1 cellular context compared by ENCODE assay signal in the genomic region with DNA sequence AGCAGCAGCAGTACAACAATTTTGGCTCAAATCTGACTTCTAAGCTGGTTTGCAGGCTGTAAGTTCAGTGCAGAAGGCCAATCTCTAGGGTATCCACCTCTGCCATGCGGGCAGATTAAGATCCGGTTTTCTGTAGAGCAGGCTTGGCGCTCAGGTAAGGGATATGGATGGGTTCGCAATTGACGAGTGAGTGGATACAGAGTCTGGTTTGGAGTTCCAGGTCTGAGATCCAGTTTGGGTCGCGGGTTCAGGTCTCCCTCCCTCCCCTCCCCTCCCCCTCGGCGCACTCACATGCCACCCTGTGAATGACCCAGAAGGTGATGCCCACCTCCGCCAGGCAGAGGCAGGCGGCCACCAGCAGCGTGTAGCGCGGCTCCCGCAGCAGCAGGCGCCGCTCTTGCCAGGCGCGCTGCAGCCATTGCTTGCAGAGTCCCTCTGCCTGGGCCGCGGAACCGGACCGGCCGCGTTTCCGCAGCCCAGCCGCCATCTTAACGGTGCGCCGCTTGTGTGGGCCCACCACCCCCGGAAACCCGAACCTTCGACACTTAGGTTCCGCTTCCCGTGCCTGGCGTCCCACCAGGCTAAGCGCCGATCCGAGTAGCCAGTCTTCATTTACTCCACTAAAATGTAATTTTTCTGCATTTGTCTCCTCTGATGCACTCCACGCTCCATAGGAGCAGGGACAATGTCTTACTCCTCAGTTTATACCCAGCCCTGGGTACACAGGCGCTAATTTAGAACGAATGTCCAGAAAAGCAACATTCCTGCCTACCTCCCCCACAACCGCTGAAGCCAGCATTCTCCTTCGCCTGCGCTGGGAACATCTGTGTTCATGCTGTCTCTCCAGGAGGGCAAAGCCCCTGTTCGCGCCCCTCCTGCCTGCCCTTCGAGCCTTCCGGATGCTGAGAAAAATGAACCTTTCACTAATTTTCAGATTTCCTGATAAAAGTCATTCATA.
TF ChIP-seq lines count a peak whose summit lies in the region.

Gene ALG3, minus strand, starts transcription at position 509 of the 958 bp plus-strand sequence. Its CDS starts 22 bp downstream, at position 487.

TF ChIP-seq in K562, 482 proteins besides CTCF, POLR2A, EP300 and RAD21 (continued from another document and continues in another):
- TF ChIP-seq ZNF134 (CRISPR knock-in tag; conservative IDR thresholded peaks at IDR 0.05) (no peak), GATA2 (CRISPR knock-in tag; IDR thresholded peaks at IDR 0.05) (0 out of 2 replicates have a peak, but pooled peaks have one; percentile 26), ZBTB5 (IDR thresholded peaks at IDR 0.05) (no peak), MCM3 (IDR thresholded peaks at IDR 0.05) (no peak), RHOXF2B (CRISPR knock-in tag; conservative IDR thresholded peaks at IDR 0.05) (no peak), ZFP1 (CRISPR knock-in tag; IDR thresholded peaks at IDR 0.05) (no peak), CEBPG (CRISPR knock-in tag; IDR thresholded peaks at IDR 0.05) (no peak), CEBPG (tag; conservative IDR thresholded peaks at IDR 0.05 in 1 of 2, IDR thresholded peaks at IDR 0.05 in 1 of 2) (no peak), HDAC2 (IDR thresholded peaks at IDR 0.05) (no peak; the same call in 1 of the 2 replicates), KAT7 (CRISPR knock-in tag; IDR thresholded peaks at IDR 0.05; ENCODE audit: borderline replicate concordance) (peak; percentile 94), ZNF408 (CRISPR knock-in tag; IDR thresholded peaks at IDR 0.05; ENCODE audit: low read depth) (no peak), NFIX (CRISPR knock-in tag; IDR thresholded peaks at IDR 0.05; ENCODE audit: low read depth) (no peak), NR3C1 (CRISPR knock-in tag; IDR thresholded peaks at IDR 0.05) (no peak), ETV6 (IDR thresholded peaks at IDR 0.05; ENCODE audit: borderline replicate concordance in 1 of 2, low read depth in 2 of 2, low read length in 1 of 2) (no peak; a peak in 2 of 4 replicates), ETV6 (CRISPR knock-in tag; IDR thresholded peaks at IDR 0.05; ENCODE audit: borderline replicate concordance) (no peak), SRF (CRISPR knock-in tag; IDR thresholded peaks at IDR 0.05) (no peak), XRCC4 (IDR thresholded peaks at IDR 0.05; ENCODE audit: extremely low read depth, insufficient read depth, insufficient read length) (no peak), PHF20 (IDR thresholded peaks at IDR 0.05; ENCODE audit: partially characterized antibody) (peak; percentile 95), XRCC3 (IDR thresholded peaks at IDR 0.05) (no peak), MYBL2 (IDR thresholded peaks at IDR 0.05; ENCODE audit: low read depth) (0 out of 2 replicates have a peak, but pooled peaks have one; percentile 12), MYBL2 (CRISPR knock-in tag; IDR thresholded peaks at IDR 0.05; ENCODE audit: borderline replicate concordance) (no peak), SNIP1 (IDR thresholded peaks at IDR 0.05; ENCODE audit: low read depth) (no peak), STAT5A (IDR thresholded peaks at IDR 0.05; ENCODE audit: borderline replicate concordance, low read length) (no peak; the same call in 1 of the 2 replicates), PHTF2 (CRISPR knock-in tag; IDR thresholded peaks at IDR 0.05) (no peak), ZNF699 (CRISPR knock-in tag; IDR thresholded peaks at IDR 0.05; ENCODE audit: insufficient replicate concordance) (no peak), CTBP1 (IDR thresholded peaks at IDR 0.05; ENCODE audit: borderline replicate concordance) (peak; percentile 49; the same call in 1 of the 2 replicates), TAF9B (IDR thresholded peaks at IDR 0.05; ENCODE audit: partially characterized antibody) (peak; percentile 98), ZBTB17 (CRISPR knock-in tag; IDR thresholded peaks at IDR 0.05) (peak; percentile 60; the same call in 1 of the 2 replicates), SMARCE1 (IDR thresholded peaks at IDR 0.05) (no peak), RFX1 (IDR thresholded peaks at IDR 0.05) (no peak), MXD1 (CRISPR knock-in tag; IDR thresholded peaks at IDR 0.05; ENCODE audit: borderline replicate concordance, poor library complexity, severe bottlenecking) (peak; percentile 86), BRCA1 (IDR thresholded peaks at IDR 0.05) (no peak), BRCA1 (CRISPR knock-in tag; IDR thresholded peaks at IDR 0.05) (no peak), CCAR2 (IDR thresholded peaks at IDR 0.05; ENCODE audit: low read depth, low read length) (no peak), MBD2 (IDR thresholded peaks at IDR 0.05; ENCODE audit: borderline replicate concordance, low read depth) (peak; percentile 53; the same call in 1 of the 2 replicates), KDM1A (IDR thresholded peaks at IDR 0.05) (peak in 1 of 2 experiments; percentile 84; a peak in 2 of 4 replicates)
- TF ChIP-seq, protein P1, sequence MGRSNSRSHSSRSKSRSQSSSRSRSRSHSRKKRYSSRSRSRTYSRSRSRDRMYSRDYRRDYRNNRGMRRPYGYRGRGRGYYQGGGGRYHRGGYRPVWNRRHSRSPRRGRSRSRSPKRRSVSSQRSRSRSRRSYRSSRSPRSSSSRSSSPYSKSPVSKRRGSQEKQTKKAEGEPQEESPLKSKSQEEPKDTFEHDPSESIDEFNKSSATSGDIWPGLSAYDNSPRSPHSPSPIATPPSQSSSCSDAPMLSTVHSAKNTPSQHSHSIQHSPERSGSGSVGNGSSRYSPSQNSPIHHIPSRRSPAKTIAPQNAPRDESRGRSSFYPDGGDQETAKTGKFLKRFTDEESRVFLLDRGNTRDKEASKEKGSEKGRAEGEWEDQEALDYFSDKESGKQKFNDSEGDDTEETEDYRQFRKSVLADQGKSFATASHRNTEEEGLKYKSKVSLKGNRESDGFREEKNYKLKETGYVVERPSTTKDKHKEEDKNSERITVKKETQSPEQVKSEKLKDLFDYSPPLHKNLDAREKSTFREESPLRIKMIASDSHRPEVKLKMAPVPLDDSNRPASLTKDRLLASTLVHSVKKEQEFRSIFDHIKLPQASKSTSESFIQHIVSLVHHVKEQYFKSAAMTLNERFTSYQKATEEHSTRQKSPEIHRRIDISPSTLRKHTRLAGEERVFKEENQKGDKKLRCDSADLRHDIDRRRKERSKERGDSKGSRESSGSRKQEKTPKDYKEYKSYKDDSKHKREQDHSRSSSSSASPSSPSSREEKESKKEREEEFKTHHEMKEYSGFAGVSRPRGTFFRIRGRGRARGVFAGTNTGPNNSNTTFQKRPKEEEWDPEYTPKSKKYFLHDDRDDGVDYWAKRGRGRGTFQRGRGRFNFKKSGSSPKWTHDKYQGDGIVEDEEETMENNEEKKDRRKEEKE (IDR thresholded peaks at IDR 0.05; ENCODE audit: borderline replicate concordance in 1 of 2, control insufficient read depth in 1 of 2, low read depth in 2 of 2, low read length in 1 of 2): peak in 1 of 2 experiments; percentile 84; a peak in 1 of 4 replicates
- TF ChIP-seq, protein P2, sequence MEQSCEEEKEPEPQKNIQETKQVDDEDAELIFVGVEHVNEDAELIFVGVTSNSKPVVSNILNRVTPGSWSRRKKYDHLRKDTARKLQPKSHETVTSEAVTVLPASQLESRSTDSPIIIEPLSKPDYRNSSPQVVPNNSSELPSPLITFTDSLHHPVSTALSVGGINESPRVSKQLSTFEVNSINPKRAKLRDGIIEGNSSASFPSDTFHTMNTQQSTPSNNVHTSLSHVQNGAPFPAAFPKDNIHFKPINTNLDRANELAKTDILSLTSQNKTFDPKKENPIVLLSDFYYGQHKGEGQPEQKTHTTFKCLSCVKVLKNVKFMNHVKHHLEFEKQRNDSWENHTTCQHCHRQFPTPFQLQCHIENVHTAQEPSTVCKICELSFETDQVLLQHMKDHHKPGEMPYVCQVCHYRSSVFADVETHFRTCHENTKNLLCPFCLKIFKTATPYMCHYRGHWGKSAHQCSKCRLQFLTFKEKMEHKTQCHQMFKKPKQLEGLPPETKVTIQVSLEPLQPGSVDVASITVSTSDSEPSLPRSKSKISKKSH (CRISPR knock-in tag; IDR thresholded peaks at IDR 0.05): no peak
- TF ChIP-seq, protein P3, sequence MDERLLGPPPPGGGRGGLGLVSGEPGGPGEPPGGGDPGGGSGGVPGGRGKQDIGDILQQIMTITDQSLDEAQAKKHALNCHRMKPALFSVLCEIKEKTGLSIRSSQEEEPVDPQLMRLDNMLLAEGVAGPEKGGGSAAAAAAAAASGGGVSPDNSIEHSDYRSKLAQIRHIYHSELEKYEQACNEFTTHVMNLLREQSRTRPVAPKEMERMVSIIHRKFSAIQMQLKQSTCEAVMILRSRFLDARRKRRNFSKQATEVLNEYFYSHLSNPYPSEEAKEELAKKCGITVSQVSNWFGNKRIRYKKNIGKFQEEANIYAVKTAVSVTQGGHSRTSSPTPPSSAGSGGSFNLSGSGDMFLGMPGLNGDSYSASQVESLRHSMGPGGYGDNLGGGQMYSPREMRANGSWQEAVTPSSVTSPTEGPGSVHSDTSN (CRISPR knock-in tag; IDR thresholded peaks at IDR 0.05; ENCODE audit: low read depth): no peak
- TF ChIP-seq, protein P3 (tag; conservative IDR thresholded peaks at IDR 0.05; ENCODE audit: low read depth): no peak
- TF ChIP-seq, protein P4, sequence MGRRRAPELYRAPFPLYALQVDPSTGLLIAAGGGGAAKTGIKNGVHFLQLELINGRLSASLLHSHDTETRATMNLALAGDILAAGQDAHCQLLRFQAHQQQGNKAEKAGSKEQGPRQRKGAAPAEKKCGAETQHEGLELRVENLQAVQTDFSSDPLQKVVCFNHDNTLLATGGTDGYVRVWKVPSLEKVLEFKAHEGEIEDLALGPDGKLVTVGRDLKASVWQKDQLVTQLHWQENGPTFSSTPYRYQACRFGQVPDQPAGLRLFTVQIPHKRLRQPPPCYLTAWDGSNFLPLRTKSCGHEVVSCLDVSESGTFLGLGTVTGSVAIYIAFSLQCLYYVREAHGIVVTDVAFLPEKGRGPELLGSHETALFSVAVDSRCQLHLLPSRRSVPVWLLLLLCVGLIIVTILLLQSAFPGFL (CRISPR knock-in tag; IDR thresholded peaks at IDR 0.05): no peak
- TF ChIP-seq, protein P5, sequence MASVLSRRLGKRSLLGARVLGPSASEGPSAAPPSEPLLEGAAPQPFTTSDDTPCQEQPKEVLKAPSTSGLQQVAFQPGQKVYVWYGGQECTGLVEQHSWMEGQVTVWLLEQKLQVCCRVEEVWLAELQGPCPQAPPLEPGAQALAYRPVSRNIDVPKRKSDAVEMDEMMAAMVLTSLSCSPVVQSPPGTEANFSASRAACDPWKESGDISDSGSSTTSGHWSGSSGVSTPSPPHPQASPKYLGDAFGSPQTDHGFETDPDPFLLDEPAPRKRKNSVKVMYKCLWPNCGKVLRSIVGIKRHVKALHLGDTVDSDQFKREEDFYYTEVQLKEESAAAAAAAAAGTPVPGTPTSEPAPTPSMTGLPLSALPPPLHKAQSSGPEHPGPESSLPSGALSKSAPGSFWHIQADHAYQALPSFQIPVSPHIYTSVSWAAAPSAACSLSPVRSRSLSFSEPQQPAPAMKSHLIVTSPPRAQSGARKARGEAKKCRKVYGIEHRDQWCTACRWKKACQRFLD (CRISPR knock-in tag; IDR thresholded peaks at IDR 0.05): 0 out of 2 replicates have a peak, but pooled peaks have one; percentile 58
- TF ChIP-seq, protein P6, sequence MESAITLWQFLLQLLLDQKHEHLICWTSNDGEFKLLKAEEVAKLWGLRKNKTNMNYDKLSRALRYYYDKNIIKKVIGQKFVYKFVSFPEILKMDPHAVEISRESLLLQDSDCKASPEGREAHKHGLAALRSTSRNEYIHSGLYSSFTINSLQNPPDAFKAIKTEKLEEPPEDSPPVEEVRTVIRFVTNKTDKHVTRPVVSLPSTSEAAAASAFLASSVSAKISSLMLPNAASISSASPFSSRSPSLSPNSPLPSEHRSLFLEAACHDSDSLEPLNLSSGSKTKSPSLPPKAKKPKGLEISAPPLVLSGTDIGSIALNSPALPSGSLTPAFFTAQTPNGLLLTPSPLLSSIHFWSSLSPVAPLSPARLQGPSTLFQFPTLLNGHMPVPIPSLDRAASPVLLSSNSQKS (CRISPR knock-in tag; IDR thresholded peaks at IDR 0.05): no peak
